9 cellular contexts compared by ENCODE assay signal in the genomic region with DNA sequence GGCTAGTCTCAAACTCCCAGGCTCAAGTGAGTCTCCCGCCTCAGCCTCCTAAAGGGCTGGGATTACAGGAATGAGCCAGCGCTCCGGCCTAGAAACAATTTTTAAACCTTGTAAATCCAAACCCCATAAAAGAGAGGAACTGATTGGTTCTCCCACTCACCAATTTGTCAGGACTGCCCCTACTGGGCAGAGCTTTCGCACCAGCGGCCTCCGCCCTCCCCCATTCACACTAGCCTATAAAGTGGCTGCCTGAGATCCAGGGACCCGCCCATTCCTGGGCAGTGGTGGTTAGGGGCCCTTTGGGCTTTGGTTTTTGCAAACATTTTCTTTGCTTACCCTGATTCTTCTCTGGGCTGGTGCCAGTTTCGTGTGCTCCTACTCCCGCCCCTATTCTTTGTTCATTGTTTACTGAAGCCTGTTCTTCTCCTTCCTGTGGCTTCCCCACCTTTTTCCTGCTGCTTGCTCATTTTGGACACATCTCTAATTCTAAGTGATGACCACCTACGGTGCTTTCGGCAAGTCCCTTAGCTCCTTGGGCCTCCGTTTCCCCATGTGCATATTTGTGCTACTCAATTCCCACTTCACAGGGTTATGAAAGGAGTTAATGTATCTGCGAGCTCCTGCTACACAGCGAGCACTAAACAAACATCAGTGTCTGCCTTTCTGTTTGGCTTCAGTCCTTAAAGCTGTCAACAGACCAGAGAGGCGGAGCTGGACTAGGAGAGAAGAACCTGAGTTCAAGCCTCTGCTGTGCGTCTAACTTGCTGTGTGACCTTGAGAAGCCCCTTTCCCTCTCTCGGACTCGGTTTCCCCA. TPM values are rescaled to one million over a fixed set of nuclear protein-coding genes. Genes with fewer than 3 reads are reported as not detected.
DNase-seq lines count a peak whose midpoint lies in the region; ATAC-seq and TF ChIP-seq lines count a peak whose summit lies in the region.
"Had no signal": no experiment of that assay in that cellular context is flagged by ENCODE, and none has a peak within 500 bp of the region (broad histone marks: within the 10 kb centered on the region; RNA-seq: fewer than 3 reads in every experiment).

No MANE protein-coding gene starts in this region.

- in situ Hi-C loops in gastrocnemius medialis (cut with MboI; ENCODE audit: low sequenced_read_pairs in 4 of 4): no loop called here

- H3K79me2 ChIP-seq in KMS-11 (ENCODE audit: insufficient read depth, low read depth): no peaks in the 10 kb centered on the region

- peak overlapping the region; percentile 92 for H3K27ac ChIP-seq in KMS-11
- peak overlapping the region; percentile 43 to 61 (median 56) for H3K27ac ChIP-seq in gastrocnemius medialis

- H3K9me3 Mint-ChIP-seq in activated CD4-positive, alpha-beta T cell treated with anti-CD3 and anti-CD28 coated beads for 36 hours (ENCODE audit: low read depth): no peaks in the 10 kb centered on the region
- H3K9me3 Mint-ChIP-seq: CD4-positive, CD25-positive, alpha-beta regulatory T cell had no signal

- intact Hi-C loops in activated CD4-positive, alpha-beta T cell treated with anti-CD3 and anti-CD28 coated beads for 36 hours (cut with DNase I, micrococcal nuclease): no loop called here
- intact Hi-C loops in gastrocnemius medialis (cut with DNase I; ENCODE audit: low total_unique reads): no loop called here

- H4K20me1 ChIP-seq in KMS-11 (ENCODE audit: insufficient read depth): no peaks in the 10 kb centered on the region

- no peak for TF ChIP-seq POLR2A in gastrocnemius medialis (IDR thresholded peaks at IDR 0.05)

- no peak overlapping the region for H3K4me3 Mint-ChIP-seq in activated CD4-positive, alpha-beta T cell treated with anti-CD3 and anti-CD28 coated beads for 36 hours

- peak overlapping the region; percentile 48 for H2AFZ ChIP-seq in KMS-11 (ENCODE audit: low read depth)

- H3K9ac ChIP-seq in KMS-11: peak overlapping the region; percentile 63

- CTCF ChIA-PET in activated CD4-positive, alpha-beta T cell treated with anti-CD3 and anti-CD28 coated beads for 36 hours (lab: Charles Lee): interaction anchor here (0.8 to 1.0 kb wide), 3 partner anchors 35 to 130 kb away, joined by 3 to 5 read pairs (median 4); no protein-coding TSS in a partner anchor

- TF ChIP-seq CTCF in KMS-11 (conservative IDR thresholded peaks at IDR 0.05; ENCODE audit: low read depth, low read length) (no peak), cardiac fibroblast (IDR thresholded peaks at IDR 0.05; ENCODE audit: low read depth, low read length) (no peak), gastrocnemius medialis (IDR thresholded peaks at IDR 0.05 in 4 of 5, conservative IDR thresholded peaks at IDR 0.05 in 1 of 5) (peak in 1 of 5 experiments; percentile 9)

- H3K4me3 ChIP-seq in KMS-11 (IDR thresholded peaks at IDR 0.05; ENCODE audit: insufficient read depth, low read depth, low read length) (peak overlapping the region; percentile 77), cardiac fibroblast (replicated peaks in 1 of 2; ENCODE audit: low read depth in 2 of 2, low read length in 2 of 2) (peak overlapping the region in 1 of 2 donors; percentile 14), gastrocnemius medialis (peak overlapping the region in 1 of 4 donors; percentile 2)

- H3K27ac Mint-ChIP-seq in activated CD4-positive, alpha-beta T cell treated with anti-CD3 and anti-CD28 coated beads for 36 hours: no peak overlapping the region

- POLR2A ChIA-PET in activated CD4-positive, alpha-beta T cell treated with anti-CD3 and anti-CD28 coated beads for 36 hours (lab: Charles Lee): no interaction called here

- H3K9me3 ChIP-seq in gastrocnemius medialis: no peaks in the 10 kb centered on the region

- peak; percentile 63 for DNase-seq in activated CD4-positive, alpha-beta T cell treated with anti-CD3 and anti-CD28 coated beads for 36 hours
- no peak for DNase-seq in activated CD4-positive, alpha-beta T cell treated with anti-CD3 and anti-CD28 coated beads for 4 hours
- DNase-seq in RPMI8226: peak; percentile 99
- peak; percentile 97 for DNase-seq in cardiac fibroblast (ENCODE audit: low read depth in 2 of 2)
- DNase-seq in inferior parietal cortex (ENCODE audit: extremely low spot score): peak; percentile 82
- DNase-seq in gastrocnemius medialis: peak; percentile 45 to 65

- peaks cover 60% of the 10 kb centered on the region for H3K4me1 ChIP-seq in KMS-11 (ENCODE audit: low read depth, poor library complexity, severe bottlenecking)
- no peaks in the 10 kb centered on the region for H3K4me1 ChIP-seq in gastrocnemius medialis

- H3K4me1 Mint-ChIP-seq in activated CD4-positive, alpha-beta T cell treated with anti-CD3 and anti-CD28 coated beads for 36 hours: peaks cover 9% of the 10 kb centered on the region

- peak; percentile 97 for ATAC-seq in activated CD4-positive, alpha-beta T cell treated with anti-CD3 and anti-CD28 coated beads for 36 hours
- peak; percentile 82 to 88 for ATAC-seq in gastrocnemius medialis
- ATAC-seq in GM21390 (IDR thresholded peaks at IDR 0.05; ENCODE audit: unreplicated experiment): no peak

- no peaks in the 10 kb centered on the region for H3K27me3 ChIP-seq in KMS-11 (ENCODE audit: insufficient read depth, low read depth)
- no peaks in the 10 kb centered on the region for H3K27me3 ChIP-seq in gastrocnemius medialis

- peak overlapping the region; percentile 67 for H3K4me2 ChIP-seq in KMS-11

- H3K36me3 ChIP-seq in KMS-11 (ENCODE audit: insufficient read depth) (no peaks in the 10 kb centered on the region), gastrocnemius medialis (no peaks in the 10 kb centered on the region)

- H3K27me3 Mint-ChIP-seq in activated CD4-positive, alpha-beta T cell treated with anti-CD3 and anti-CD28 coated beads for 36 hours: no peaks in the 10 kb centered on the region

- H3K36me3 Mint-ChIP-seq in activated CD4-positive, alpha-beta T cell treated with anti-CD3 and anti-CD28 coated beads for 36 hours (ENCODE audit: low read depth): no peaks in the 10 kb centered on the region
- H3K36me3 Mint-ChIP-seq: CD4-positive, CD25-positive, alpha-beta regulatory T cell had no signal

RNA-seq across cellular contexts. Expression of gene CLIC4, which starts 39.8 kb away (rescaled TPM):
- total RNA-seq in activated CD4-positive, alpha-beta T cell treated with anti-CD3 and anti-CD28 coated beads for 36 hours: 10 to 100 TPM; 29.8 to 33.1 TPM
- 10 to 100 TPM; 37.3 to 74.5 (median 45.6) TPM for total RNA-seq in gastrocnemius medialis

Comparison
In these comparisons a context has a peak if more than half of its experiments do, and no peak if none do; other contexts are left out.
1. DNase-seq: peak in activated CD4-positive, alpha-beta T cell treated with anti-CD3 and anti-CD28 coated beads for 36 hours (single experiment), RPMI8226 (single experiment), cardiac fibroblast (2 of 2), inferior parietal cortex (single experiment) and gastrocnemius medialis (2 of 2); none in activated CD4-positive, alpha-beta T cell treated with anti-CD3 and anti-CD28 coated beads for 4 hours (0 of 2).